Comparison of ENCODE assay signal across 1 cellular context in genomic region chr1:20284046-20284445, GRCh38.
TF ChIP-seq lines count a peak whose summit lies in the region.

No MANE protein-coding gene starts in this region.

TF ChIP-seq in H1, 55 proteins besides CTCF, POLR2A, EP300 and RAD21 (continued from another document):
- TF ChIP-seq PHF8 (conservative IDR thresholded peaks at IDR 0.05; ENCODE audit: low read depth, low read length) = no peak
- TF ChIP-seq CHD2 (IDR thresholded peaks at IDR 0.05; ENCODE audit: low read length) = no peak
- no peak for TF ChIP-seq SUZ12 (IDR thresholded peaks at IDR 0.05; ENCODE audit: low read length)
- no peak for TF ChIP-seq FOSL1 (IDR thresholded peaks at IDR 0.05; ENCODE audit: insufficient read depth, low read depth, low read length)
- no peak for TF ChIP-seq TAF7 (optimal IDR thresholded peaks at IDR 0.05; ENCODE audit: borderline replicate concordance, low read depth, low read length)
- no peak for TF ChIP-seq JUND (IDR thresholded peaks at IDR 0.05; ENCODE audit: low read length)
- TF ChIP-seq ATF2 (IDR thresholded peaks at IDR 0.05; ENCODE audit: low read length) = no peak
- TF ChIP-seq ATF3 (IDR thresholded peaks at IDR 0.05; ENCODE audit: insufficient read depth, low read depth, low read length) = no peak
- no peak for TF ChIP-seq SRF (IDR thresholded peaks at IDR 0.05; ENCODE audit: low read depth, low read length)
- TF ChIP-seq TBP (IDR thresholded peaks at IDR 0.05; ENCODE audit: low read depth, low read length) = no peak
- TF ChIP-seq ASH2L (IDR thresholded peaks at IDR 0.05; ENCODE audit: low read length) = no peak
- TF ChIP-seq HDAC2 (IDR thresholded peaks at IDR 0.05; ENCODE audit: borderline replicate concordance in 1 of 2, low read depth in 2 of 2, low read length in 2 of 2) = no peak
- TF ChIP-seq POU5F1 (IDR thresholded peaks at IDR 0.05; ENCODE audit: low read depth, low read length) = no peak
TF ChIP-seq in H1: peak in this region for 0.
